ENCODE assay signal across 19 cellular contexts in the genomic region with DNA sequence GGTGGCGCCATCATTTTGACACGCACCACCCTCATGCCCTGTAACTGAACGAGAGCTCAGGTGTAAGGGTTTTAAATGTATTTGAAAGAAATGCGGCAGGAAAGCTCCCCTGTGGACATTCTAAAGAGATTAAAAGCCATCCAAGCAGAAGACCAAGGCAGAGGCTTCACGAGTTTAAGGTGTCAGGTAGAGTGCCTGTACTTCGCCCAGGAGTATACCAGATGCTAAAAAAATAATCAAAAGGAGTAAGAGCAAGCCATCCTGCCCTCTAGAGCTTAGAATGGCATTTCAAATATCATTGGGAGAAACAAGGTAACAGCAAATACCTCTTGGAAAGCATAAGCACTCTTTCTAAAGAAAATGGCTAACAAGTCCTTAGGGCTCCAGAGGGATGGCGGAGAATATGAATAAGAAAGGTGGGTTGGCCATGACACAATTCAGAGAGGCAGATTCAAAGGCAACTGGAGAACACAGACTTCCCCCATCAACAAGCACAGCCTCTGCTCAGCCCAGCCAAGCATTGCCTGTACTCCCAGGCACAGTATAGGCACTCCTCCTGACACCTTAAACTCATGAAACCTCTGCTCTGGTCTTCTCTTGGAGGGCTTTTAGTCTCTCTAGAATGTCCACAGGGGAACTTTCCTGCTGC.
DNase-seq lines count a peak whose midpoint lies in the region; ATAC-seq, FAIRE-seq and TF ChIP-seq lines count a peak whose summit lies in the region.
"Had no signal": no experiment of that assay in that cellular context is flagged by ENCODE, and none has a peak within 500 bp of the region (broad histone marks: within the 10 kb centered on the region; RNA-seq: fewer than 3 reads in every experiment).

No MANE protein-coding gene starts in this region.

- H3K23ac ChIP-seq in H1 (ENCODE audit: insufficient read length): no peak overlapping the region

- H2AFZ ChIP-seq in H1 (ENCODE audit: low read length): peak overlapping the region; percentile 69

- TF ChIP-seq RAD21 in H1 (IDR thresholded peaks at IDR 0.05 in 1 of 2, conservative IDR thresholded peaks at IDR 0.05 in 1 of 2; ENCODE audit: low read depth in 2 of 2, low read length in 2 of 2): peak in 1 of 2 experiments; percentile 18; a peak in 1 of 4 replicates

- no peak overlapping the region for H2BK5ac ChIP-seq in H1 (ENCODE audit: low read depth, low read length)

- no peak overlapping the region for H3K56ac ChIP-seq in H1 (replicated peaks; ENCODE audit: insufficient read length, low read depth, low read length)

- no peak overlapping the region for H4K5ac ChIP-seq in H1 (ENCODE audit: insufficient read length, low read depth, low read length)

- H3K27me3 ChIP-seq in H7 (ENCODE audit: control insufficient read depth, insufficient read depth, low read length) (no peaks in the 10 kb centered on the region), H1 (replicated peaks in 1 of 4; ENCODE audit: control insufficient read depth in 3 of 4, extremely low read depth in 1 of 4, insufficient read depth in 3 of 4, low read length in 3 of 4) (no peaks in the 10 kb centered on the region), upper lobe of left lung (no peaks in the 10 kb centered on the region)
- H3K27me3 ChIP-seq: BLaER1 treated with 17β-estradiol and CSF1 and Interleukin-3, amounts not matched to agents 10 nM and 100 nM had no signal

- H3K27ac ChIP-seq in H1 (ENCODE audit: low read depth, low read length): no peak overlapping the region
- no peak overlapping the region for H3K27ac ChIP-seq in upper lobe of left lung
- H3K27ac ChIP-seq: BLaER1 treated with 17β-estradiol and CSF1 and Interleukin-3, amounts not matched to agents 10 nM and 100 nM had no signal

- no peaks in the 10 kb centered on the region for H3K79me2 ChIP-seq in H1 (ENCODE audit: control insufficient read depth in 1 of 2, insufficient read depth in 2 of 2, low read length in 2 of 2)

- CTCF ChIA-PET in H1 (lab: Charles Lee; ENCODE audit: partially characterized antibody): interaction anchor here (0.7 to 1.5 kb wide), 5 partner anchors 9 to 579 kb away, joined by 3 to 6 read pairs (median 3); no protein-coding TSS in a partner anchor

- DNase-seq in H7: peak; percentile 19
- DNase-seq in H1 (ENCODE audit: low read depth in 1 of 2, low spot score in 2 of 2): peak in 1 of 2 experiments; percentile 10
- DNase-seq in iPS-NIHi11 (ENCODE audit: low spot score): peak; percentile 16
- no peak for DNase-seq in GM20000 (ENCODE audit: low spot score)
- DNase-seq in upper lobe of left lung: no peak
- DNase-seq in activated naive CD4-positive, alpha-beta T cell treated with anti-CD3 and anti-CD28 coated beads, Interleukin-2, amount 50 U/mL, for 16 hours: no peak
- DNase-seq: CD8-positive, alpha-beta T cell; COR-L47; DMS 273 treated with DMSO at 0.1 percent for 48 hours; DMS53; DND-41; EL; KBM-7 had no signal

- TF ChIP-seq CTCF in H1 (IDR thresholded peaks at IDR 0.05; ENCODE audit: control extremely low read depth in 1 of 3, insufficient read depth in 1 of 3, low read depth in 1 of 3, low read length in 3 of 3) (no peak), GM20000 (IDR thresholded peaks at IDR 0.05; ENCODE audit: extremely low read depth, missing control alignments) (no peak), upper lobe of left lung (IDR thresholded peaks at IDR 0.05) (no peak)

- no peak overlapping the region for H2BK20ac ChIP-seq in H1 (ENCODE audit: low read length)

- no peak for FAIRE-seq in H1 (lab: Jason Lieb, UNC)
- FAIRE-seq: G401.6, GM12891, H54, HepG2 had no signal

- no peak for ATAC-seq in upper lobe of left lung (ENCODE audit: low FRiP score in 2 of 2)
- ATAC-seq in GM18870 (IDR thresholded peaks at IDR 0.05; ENCODE audit: unreplicated experiment): no peak
- ATAC-seq: CD8-positive, alpha-beta T cell; HepG2 had no signal

- H3K36me3 ChIP-seq in H7 (replicated peaks; ENCODE audit: control insufficient read depth, insufficient read depth, low read length) (no peaks in the 10 kb centered on the region), H1 (ENCODE audit: control insufficient read depth in 2 of 4, insufficient read depth in 4 of 4, low read length in 3 of 4) (no peaks in the 10 kb centered on the region), upper lobe of left lung (no peaks in the 10 kb centered on the region)
- H3K36me3 ChIP-seq: BLaER1 treated with 17β-estradiol and CSF1 and Interleukin-3, amounts not matched to agents 10 nM and 100 nM had no signal

- no peak overlapping the region for H3K4ac ChIP-seq in H1 (replicated peaks; ENCODE audit: insufficient read length, low read depth, low read length)

- no peaks in the 10 kb centered on the region for H3K23me2 ChIP-seq in H1 (ENCODE audit: low read depth, low read length)

- no peaks in the 10 kb centered on the region for H3K9me3 ChIP-seq in H1 (ENCODE audit: insufficient read depth in 2 of 2, low read depth in 1 of 2, low read length in 1 of 2)
- H3K9me3 ChIP-seq in upper lobe of left lung: no peaks in the 10 kb centered on the region
- H3K9me3 ChIP-seq: BLaER1 treated with 17β-estradiol and CSF1 and Interleukin-3, amounts not matched to agents 10 nM and 100 nM had no signal

- H3K79me1 ChIP-seq in H1 (ENCODE audit: low read depth, low read length): no peaks in the 10 kb centered on the region

- H4K20me1 ChIP-seq in H1 (replicated peaks in 1 of 2; ENCODE audit: control insufficient read depth in 1 of 2, insufficient read depth in 2 of 2, low read length in 2 of 2): no peaks in the 10 kb centered on the region
- H4K20me1 ChIP-seq: BLaER1 treated with 17β-estradiol and CSF1 and Interleukin-3, amounts not matched to agents 10 nM and 100 nM had no signal

- H2BK12ac ChIP-seq in H1 (ENCODE audit: low read depth, low read length): no peak overlapping the region

- H4K91ac ChIP-seq in H1 (replicated peaks; ENCODE audit: insufficient read length, low read length): no peak overlapping the region

- WGBS in H1 (ENCODE audit: extremely low coverage in 1 of 2, insufficient coverage in 1 of 2, insufficient read length in 1 of 2, insufficient replicate concordance in 2 of 2, low coverage in 1 of 2, low lambda C conversion rate in 2 of 2, missing lambda C conversion rate in 1 of 2), 2 experiments: 66% methylated on average over 7 of the region's 7 CpGs; no CpG with 5 or more reads in 1 of the 2 experiments
- 76 to 79% methylated on average over 7 of the region's 7 CpGs for WGBS in upper lobe of left lung, 2 donors

- H2BK120ac ChIP-seq in H1 (replicated peaks; ENCODE audit: low read depth, low read length): no peak overlapping the region

- no peak overlapping the region for H3K9ac ChIP-seq in H1 (replicated peaks in 1 of 4; ENCODE audit: extremely low read depth in 1 of 4, low read depth in 3 of 4, low read length in 3 of 4)
- H3K9ac ChIP-seq: BLaER1 treated with 17β-estradiol and CSF1 and Interleukin-3, amounts not matched to agents 10 nM and 100 nM had no signal

- H3K4me3 ChIP-seq in H7 (ENCODE audit: insufficient read depth, low read depth, low read length): no peak overlapping the region
- no peak overlapping the region for H3K4me3 ChIP-seq in H1 (ENCODE audit: extremely low read depth in 1 of 4, insufficient read depth in 2 of 4, low read depth in 3 of 4, low read length in 4 of 4)
- H3K4me3 ChIP-seq in upper lobe of left lung: no peak overlapping the region
- H3K4me3 ChIP-seq: BLaER1 treated with 17β-estradiol and CSF1 and Interleukin-3, amounts not matched to agents 10 nM and 100 nM had no signal

- peaks cover 0 to 3% (median 1%) of the 10 kb centered on the region in 4 experiments; a peak in 2 of 7 replicates for H3K4me1 ChIP-seq in H1 (replicated peaks in 1 of 4; ENCODE audit: control insufficient read depth in 3 of 4, insufficient read depth in 4 of 4, low read length in 3 of 4)
- no peaks in the 10 kb centered on the region for H3K4me1 ChIP-seq in upper lobe of left lung

- POLR2A ChIA-PET in H1 (lab: Charles Lee; ENCODE audit: partially characterized antibody): no interaction called here

- TF ChIP-seq EP300 in H1 (IDR thresholded peaks at IDR 0.05; ENCODE audit: borderline replicate concordance in 1 of 2, low read depth in 2 of 2, low read length in 2 of 2) (no peak), upper lobe of left lung (IDR thresholded peaks at IDR 0.05) (no peak)

- TF ChIP-seq POLR2A in H1 (IDR thresholded peaks at IDR 0.05; ENCODE audit: control extremely low read depth in 1 of 2, low read depth in 2 of 2, low read length in 2 of 2): no peak
- TF ChIP-seq POLR2A in upper lobe of left lung (IDR thresholded peaks at IDR 0.05): no peak

- H2BK15ac ChIP-seq in H1 (ENCODE audit: low read length): no peak overlapping the region

- H3K4me2 ChIP-seq in H1 (ENCODE audit: insufficient read depth in 1 of 2, low read depth in 2 of 2, low read length in 2 of 2): peak overlapping the region in 1 of 2 experiments; percentile 45; a peak in 2 of 4 replicates
- H3K4me2 ChIP-seq: BLaER1 treated with 17β-estradiol and CSF1 and Interleukin-3, amounts not matched to agents 10 nM and 100 nM had no signal

- H3K14ac ChIP-seq in H1 (ENCODE audit: insufficient read length): no peak overlapping the region

- H4K8ac ChIP-seq in H1 (ENCODE audit: extremely low read depth, insufficient read depth, low read length): no peak overlapping the region

- H3K18ac ChIP-seq in H1 (ENCODE audit: extremely low read depth, low read length): no peak overlapping the region

- H2AK5ac ChIP-seq in H1 (ENCODE audit: low read depth, low read length): no peak overlapping the region

TF ChIP-seq in H1, 55 proteins besides CTCF, POLR2A, EP300 and RAD21:
- TF ChIP-seq YY1 (IDR thresholded peaks at IDR 0.05; ENCODE audit: low read depth, low read length): peak; percentile 54; the same call in 1 of the 2 replicates
- TF ChIP-seq BCL11A (IDR thresholded peaks at IDR 0.05; ENCODE audit: low read depth in 2 of 2, low read length in 2 of 2): no peak

Comparison
In these comparisons a context has a peak if more than half of its experiments do, and no peak if none do; other contexts are left out.
1. DNase-seq: peak in H7 (single experiment) and iPS-NIHi11 (single experiment); none in GM20000 (single experiment), upper lobe of left lung (0 of 2) and activated naive CD4-positive, alpha-beta T cell treated with anti-CD3 and anti-CD28 coated beads, Interleukin-2, amount 50 U/mL, for 16 hours (single experiment).